Comparison of ENCODE assay signal across 20 cellular contexts in genomic region chr6:159756508-159756907, GRCh38. TPM values are rescaled to one million over a fixed set of nuclear protein-coding genes. Genes with fewer than 3 reads are reported as not detected.
"Had no signal": no experiment of that assay in that cellular context is flagged by ENCODE, and none has a peak within 500 bp of the region (broad histone marks: within the 10 kb centered on the region; RNA-seq: fewer than 3 reads in every experiment).

No MANE protein-coding gene starts in this region.

- H3K4me3 Mint-ChIP-seq: activated CD4-positive, alpha-beta memory T cell treated with anti-CD3 and anti-CD28 coated beads for 36 hours; activated CD4-positive, alpha-beta T cell treated with anti-CD3 and anti-CD28 coated beads for 36 hours; activated CD8-positive, alpha-beta memory T cell treated with anti-CD3 and anti-CD28 coated beads, Interleukin-2, amount 10 ng/mL, durations not matched to agents 7 days and 5 days; activated naive CD4-positive, alpha-beta T cell treated with anti-CD3 and anti-CD28 coated beads, Interleukin-2, amount 50 U/mL, for 24 hours; naive thymus-derived CD4-positive, alpha-beta T cell; stimulated activated naive CD8-positive, alpha-beta T cell treated with anti-CD3 and anti-CD28 coated beads, Interleukin-15, Interleukin-2, amounts not matched to agents 100 ng/mL and 50 ng/mL, for 24 hours had no signal

- H3K9me3 Mint-ChIP-seq: activated CD4-positive, alpha-beta memory T cell treated with anti-CD3 and anti-CD28 coated beads for 36 hours; activated naive CD4-positive, alpha-beta T cell treated with anti-CD3 and anti-CD28 coated beads, Interleukin-2, amount 50 U/mL, for 24 hours; naive thymus-derived CD4-positive, alpha-beta T cell; stimulated activated naive CD8-positive, alpha-beta T cell treated with anti-CD3 and anti-CD28 coated beads, Interleukin-15, Interleukin-2, amounts not matched to agents 100 ng/mL and 50 ng/mL, for 24 hours had no signal

- DNase-seq: activated CD4-positive, alpha-beta memory T cell treated with anti-CD3 and anti-CD28 coated beads for 36 hours; activated CD4-positive, alpha-beta T cell treated with anti-CD3 and anti-CD28 coated beads for 36 hours; activated CD8-positive, alpha-beta memory T cell treated with anti-CD3 and anti-CD28 coated beads, Interleukin-2, amount 10 ng/mL, durations not matched to agents 7 days and 5 days; activated effector memory CD4-positive, alpha-beta T cell treated with Interleukin-2 at 50 U/mL for 16 hours; activated T-cell treated with anti-CD3 and anti-CD28 coated beads, Interleukin-2, amount 50 U/mL, for 1 hour; brain microvascular endothelial cell; cortex of kidney; effector CD4-positive, alpha-beta T cell; islet precursor cell; naive thymus-derived CD4-positive, alpha-beta T cell; nucleus accumbens; right cardiac atrium; small intestine had no signal

- H3K4me2 ChIP-seq: hepatocyte had no signal

- H3K27me3 ChIP-seq: brain microvascular endothelial cell, esophagus muscularis mucosa, hepatocyte, upper lobe of left lung had no signal

- H2AFZ ChIP-seq: hepatocyte had no signal

- FAIRE-seq: small intestine had no signal

- H3K27ac ChIP-seq: brain microvascular endothelial cell, esophagus muscularis mucosa, hepatocyte, upper lobe of left lung had no signal

- ATAC-seq: activated CD4-positive, alpha-beta T cell treated with anti-CD3 and anti-CD28 coated beads for 36 hours; activated CD8-positive, alpha-beta memory T cell treated with anti-CD3 and anti-CD28 coated beads, Interleukin-2, amount 10 ng/mL, durations not matched to agents 7 days and 5 days; naive thymus-derived CD4-positive, alpha-beta T cell; right cardiac atrium had no signal

- H3K27ac Mint-ChIP-seq: activated CD4-positive, alpha-beta memory T cell treated with anti-CD3 and anti-CD28 coated beads for 36 hours; activated CD8-positive, alpha-beta memory T cell treated with anti-CD3 and anti-CD28 coated beads, Interleukin-2, amount 10 ng/mL, durations not matched to agents 7 days and 5 days; activated naive CD4-positive, alpha-beta T cell treated with anti-CD3 and anti-CD28 coated beads, Interleukin-2, amount 50 U/mL, for 24 hours; stimulated activated naive CD8-positive, alpha-beta T cell treated with anti-CD3 and anti-CD28 coated beads, Interleukin-15, Interleukin-2, amounts not matched to agents 100 ng/mL and 50 ng/mL, for 24 hours had no signal

- H3K9me3 ChIP-seq: esophagus muscularis mucosa, upper lobe of left lung had no signal

- H3K4me3 ChIP-seq: esophagus muscularis mucosa, hepatocyte, upper lobe of left lung had no signal

- H3K27me3 Mint-ChIP-seq: activated CD4-positive, alpha-beta memory T cell treated with anti-CD3 and anti-CD28 coated beads for 36 hours; activated CD4-positive, alpha-beta T cell treated with anti-CD3 and anti-CD28 coated beads for 36 hours; activated CD8-positive, alpha-beta memory T cell treated with anti-CD3 and anti-CD28 coated beads, Interleukin-2, amount 10 ng/mL, durations not matched to agents 7 days and 5 days; activated naive CD4-positive, alpha-beta T cell treated with anti-CD3 and anti-CD28 coated beads, Interleukin-2, amount 50 U/mL, for 24 hours; naive thymus-derived CD4-positive, alpha-beta T cell; stimulated activated naive CD8-positive, alpha-beta T cell treated with anti-CD3 and anti-CD28 coated beads, Interleukin-15, Interleukin-2, amounts not matched to agents 100 ng/mL and 50 ng/mL, for 24 hours had no signal

RNA-seq across cellular contexts. Expression of gene PNLDC1, which starts 43.6 kb away (rescaled TPM):
- total RNA-seq: glomerular endothelial cell, hepatocyte, temporal lobe had no signal
- polyA plus RNA-seq: naive thymus-derived CD4-positive, alpha-beta T cell had no signal
